11 cellular contexts compared by ENCODE assay signal in genomic region chr7:151439855-151440798, GRCh38. TPM values are rescaled to one million over a fixed set of nuclear protein-coding genes. Genes with fewer than 3 reads are reported as not detected.
DNase-seq lines count a peak whose midpoint lies in the region; ATAC-seq and TF ChIP-seq lines count a peak whose summit lies in the region.
"Had no signal": no experiment of that assay in that cellular context is flagged by ENCODE, and none has a peak within 500 bp of the region (broad histone marks: within the 10 kb centered on the region; RNA-seq: fewer than 3 reads in every experiment).

A gene with protein sequence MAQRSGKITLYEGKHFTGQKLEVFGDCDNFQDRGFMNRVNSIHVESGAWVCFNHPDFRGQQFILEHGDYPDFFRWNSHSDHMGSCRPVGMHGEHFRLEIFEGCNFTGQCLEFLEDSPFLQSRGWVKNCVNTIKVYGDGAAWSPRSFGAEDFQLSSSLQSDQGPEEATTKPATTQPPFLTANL (minus strand): TSS chr7:151440141. CDS start chr7:151439917, 224 bp downstream.

- H3K4me1 ChIP-seq in psoas muscle = no peaks in the 10 kb centered on the region

- POLR2A ChIA-PET in T-cell (lab: Charles Lee) = no interaction called here

- DNase-seq in ELF-1 (ENCODE audit: low read depth, low spot score) (peak; percentile 53), T-cell (peak in 6 of 34 experiments; percentile 10 to 43 (median 38)), fibroblast of villous mesenchyme (ENCODE audit: low read depth) (no peak), psoas muscle (peak in 1 of 2 donors; percentile 47), NCI-H187 treated with DMSO at 0.1 percent for 48 hours (lab: John Stamatoyannopoulos, UW) (no peak), middle frontal gyrus (ENCODE audit: extremely low spot score, low spot score) (no peak)
- DNase-seq: caudate nucleus had no signal

- peak within 1 kb of the TSS; percentile 55 to 79 (median 59) for H3K4me3 Mint-ChIP-seq in T-cell

- peak within 1 kb of the TSS in 1 of 2 donors; percentile 90 for H3K27ac Mint-ChIP-seq in T-cell

- TF ChIP-seq CTCF in fibroblast of villous mesenchyme (IDR thresholded peaks at IDR 0.05; ENCODE audit: insufficient read depth, low read depth, low read length) (no peak), psoas muscle (IDR thresholded peaks at IDR 0.05) (no peak)

- CTCF ChIA-PET in T-cell (lab: Charles Lee) = interaction anchor here in 1 of 2 donors (0.5 kb wide), 1 partner anchor 70 kb away, joined by 3 read pairs; no protein-coding TSS in a partner anchor

- H3K36me3 Mint-ChIP-seq in T-cell = no peaks in the 10 kb centered on the region

- H3K27me3 ChIP-seq in psoas muscle (ENCODE audit: insufficient read depth in 3 of 3, low read length in 2 of 3) = peaks cover 0 to 19% (median 15%) of the 10 kb centered on the region in 3 donors

- no peaks in the 10 kb centered on the region for H3K36me3 ChIP-seq in psoas muscle (ENCODE audit: insufficient read depth in 1 of 2, low read depth in 1 of 2)

- no peak within 1 kb of the TSS for H3K27ac ChIP-seq in psoas muscle
- H3K27ac ChIP-seq: HL-60 had no signal

- peak within 1 kb of the TSS; percentile 39 for H3K4me3 ChIP-seq in fibroblast of villous mesenchyme (ENCODE audit: low read depth, low read length)
- peak within 1 kb of the TSS; percentile 28 for H3K4me3 ChIP-seq in psoas muscle

- H3K27me3 Mint-ChIP-seq in T-cell = peaks cover 0 to 1% of the 10 kb centered on the region in 2 donors

- WGBS in psoas muscle, 3 donors = 16 to 26% (median 17%) methylated on average over 26 to 51 of the region's 51 CpGs

- intact Hi-C loops in psoas muscle (cut with DNase I) = no loop called here

- ATAC-seq in T-cell (replicated peaks in 1 of 4) (peak; percentile 42 to 66 (median 63)), psoas muscle (peak in 2 of 4 donors; percentile 23 to 27), HG02981 (IDR thresholded peaks at IDR 0.05; ENCODE audit: unreplicated experiment) (no peak), HG02870 (IDR thresholded peaks at IDR 0.05; ENCODE audit: unreplicated experiment) (no peak)

- peaks cover 31 to 52% (median 43%) of the 10 kb centered on the region in 3 donors for H3K4me1 Mint-ChIP-seq in T-cell

- no peaks in the 10 kb centered on the region for H3K9me3 Mint-ChIP-seq in T-cell

- H3K9me3 ChIP-seq in psoas muscle = no peaks in the 10 kb centered on the region

RNA-seq across cellular contexts. Expression of the gene that starts here (rescaled TPM):
- total RNA-seq in T-cell (1 to 10 TPM in 2 of 5 donors, under 1 TPM in 1, not detected in 2; 0.98 to 1.8 (median 1.0) TPM), fibroblast of villous mesenchyme (under 0.01 TPM in 1 of 2 replicates, not detected in the other), psoas muscle (under 1 TPM in 1 of 4 donors, not detected in 3; 0.15 TPM)
- under 1 TPM in 1 of 3 donors, not detected in 2; 0.12 TPM for polyA plus RNA-seq in psoas muscle
- total RNA-seq: renal cortical epithelial cell had no signal

Comparison
In these comparisons a context has a peak if more than half of its experiments do, and no peak if none do; other contexts are left out.
1. ATAC-seq: peak in T-cell (4 of 4); none in HG02981 (single experiment) and HG02870 (single experiment).